ENCODE assay signal across 19 cellular contexts in the genomic region with DNA sequence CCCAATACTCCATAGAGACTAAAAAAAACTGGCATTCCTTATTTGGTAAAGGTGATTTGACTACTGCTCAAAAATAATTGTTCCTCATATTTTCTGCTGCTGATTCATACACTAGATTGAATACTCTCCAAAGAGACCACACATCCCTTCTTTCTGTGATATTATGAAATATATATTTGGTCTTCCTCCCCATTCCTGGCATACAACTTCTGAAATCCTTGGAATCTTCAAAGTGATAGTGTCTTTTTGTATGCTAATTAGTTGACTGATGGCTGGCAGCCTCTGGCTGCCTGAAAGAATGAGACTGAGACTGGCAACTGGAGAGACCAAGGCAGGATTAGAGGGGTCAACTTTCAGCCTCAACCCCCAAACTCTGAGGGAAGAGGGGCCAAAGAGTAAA.
A peak's percentile ranks its signal among the peaks of the same experiment; 100 is the strongest.
DNase-seq lines count a peak whose midpoint lies in the region; ATAC-seq and TF ChIP-seq lines count a peak whose summit lies in the region.
"Had no signal": no experiment of that assay in that cellular context is flagged by ENCODE, and none has a peak within 500 bp of the region (broad histone marks: within the 10 kb centered on the region; RNA-seq: fewer than 3 reads in every experiment).

No MANE protein-coding gene starts in this region.

- H3F3A ChIP-seq in SK-N-SH (replicated peaks; ENCODE audit: insufficient read depth) = peaks cover 36% of the 10 kb centered on the region

- H3K27me3 ChIP-seq in SK-N-SH (ENCODE audit: insufficient read depth) = no peaks in the 10 kb centered on the region
- H3K27me3 ChIP-seq: suprapubic skin, vagina had no signal

- H2AFZ ChIP-seq in SK-N-SH (ENCODE audit: low read depth) = no peak overlapping the region

- CTCF ChIA-PET in SK-N-SH (lab: Yijun Ruan, JAX) = no interaction called here

- TF ChIP-seq CTCF in natural killer cell (IDR thresholded peaks at IDR 0.05) = no peak
- no peak for TF ChIP-seq CTCF in SK-N-SH (IDR thresholded peaks at IDR 0.05)
- no peak for TF ChIP-seq CTCF in fibroblast of pulmonary artery (IDR thresholded peaks at IDR 0.05; ENCODE audit: low read length, missing control alignments)

- peaks cover 27% of the 10 kb centered on the region for H3K36me3 Mint-ChIP-seq in natural killer cell treated with Interleukin-12 subunit alpha and Interleukin-12 subunit beta and Interleukin-15 and Interleukin-18, amount 100 ng/mL, for 72 hours
- no peaks in the 10 kb centered on the region for H3K36me3 Mint-ChIP-seq in natural killer cell
- H3K36me3 Mint-ChIP-seq in T-helper 2 cell treated with Interferon-gamma antibody and Interleukin-4, amounts not matched to agents 5 μg/mL and 100 μg/mL, for 36 hours (ENCODE audit: low read depth) = peaks cover 17% of the 10 kb centered on the region
- H3K36me3 Mint-ChIP-seq: T-cell had no signal

- H3K9me3 Mint-ChIP-seq in natural killer cell treated with Interleukin-12 subunit alpha and Interleukin-12 subunit beta and Interleukin-15 and Interleukin-18, amount 100 ng/mL, for 72 hours = peaks cover 17% of the 10 kb centered on the region
- H3K9me3 Mint-ChIP-seq in natural killer cell = peaks cover 7 to 11% of the 10 kb centered on the region in 2 donors
- peaks cover 33% of the 10 kb centered on the region for H3K9me3 Mint-ChIP-seq in T-helper 2 cell treated with Interferon-gamma antibody and Interleukin-4, amounts not matched to agents 5 μg/mL and 100 μg/mL, for 36 hours

- peaks cover 13% of the 10 kb centered on the region for H3K79me2 ChIP-seq in SK-N-SH (ENCODE audit: insufficient read depth)

- peak overlapping the region in 1 of 2 experiments; percentile 94; a peak in 2 of 4 replicates for H3K27ac ChIP-seq in SK-N-SH (ENCODE audit: low read depth in 2 of 2, low read length in 1 of 2)
- H3K27ac ChIP-seq: suprapubic skin, vagina had no signal

- intact Hi-C loops in natural killer cell (cut with micrococcal nuclease) = no loop called here

- ATAC-seq in natural killer cell treated with Interleukin-12 subunit alpha and Interleukin-12 subunit beta and Interleukin-15 and Interleukin-18, amount 100 ng/mL, for 72 hours = no peak
- ATAC-seq in natural killer cell (no peak), GM18870 (IDR thresholded peaks at IDR 0.05; ENCODE audit: unreplicated experiment) (no peak)
- ATAC-seq: activated T-helper 17 cell treated with anti-CD3 and anti-CD28 coated beads, Interleukin-2, amount 50 U/mL, for 72 hours; T-cell had no signal

- TF ChIP-seq RAD21 in SK-N-SH (IDR thresholded peaks at IDR 0.05; ENCODE audit: low read length) = no peak

- peak overlapping the region; percentile 75 to 79 for H3K27ac Mint-ChIP-seq in natural killer cell treated with Interleukin-12 subunit alpha and Interleukin-12 subunit beta and Interleukin-15 and Interleukin-18, amount 100 ng/mL, for 72 hours
- no peak overlapping the region for H3K27ac Mint-ChIP-seq in natural killer cell
- H3K27ac Mint-ChIP-seq in T-helper 2 cell treated with Interferon-gamma antibody and Interleukin-4, amounts not matched to agents 5 μg/mL and 100 μg/mL, for 36 hours = no peak overlapping the region
- H3K27ac Mint-ChIP-seq: activated naive CD8-positive, alpha-beta T cell treated with anti-CD3 and anti-CD28 coated beads for 36 hours; activated T-helper 17 cell treated with anti-CD3 and anti-CD28 coated beads, Interleukin-2, amount 50 U/mL, for 72 hours; T-cell had no signal

- peaks cover 0 to 6% of the 10 kb centered on the region in 2 experiments for H3K36me3 ChIP-seq in SK-N-SH (replicated peaks in 1 of 2; ENCODE audit: control insufficient read depth in 1 of 2, insufficient read depth in 2 of 2, low read length in 1 of 2)
- H3K36me3 ChIP-seq: suprapubic skin, vagina had no signal

- peaks cover 2 to 19% of the 10 kb centered on the region in 2 experiments; a peak in 3 of 4 replicates for H3K4me1 ChIP-seq in SK-N-SH (ENCODE audit: control insufficient read depth in 1 of 2, insufficient read depth in 2 of 2, low read depth in 1 of 2, low read length in 1 of 2)
- H3K4me1 ChIP-seq: suprapubic skin had no signal

- no peak overlapping the region for H3K9ac ChIP-seq in SK-N-SH

- no peaks in the 10 kb centered on the region for H4K20me1 ChIP-seq in SK-N-SH (ENCODE audit: insufficient read depth)

- no peak overlapping the region for H3K4me2 ChIP-seq in SK-N-SH

- POLR2A ChIA-PET in SK-N-SH (lab: Yijun Ruan, JAX) = no interaction called here

- H3K9me2 ChIP-seq in SK-N-SH = no peaks in the 10 kb centered on the region

- no peaks in the 10 kb centered on the region for H3K9me3 ChIP-seq in SK-N-SH
- H3K9me3 ChIP-seq: suprapubic skin, vagina had no signal

- H3K27me3 Mint-ChIP-seq in natural killer cell treated with Interleukin-12 subunit alpha and Interleukin-12 subunit beta and Interleukin-15 and Interleukin-18, amount 100 ng/mL, for 72 hours = peaks cover 5 to 42% of the 10 kb centered on the region in 2 donors
- H3K27me3 Mint-ChIP-seq in natural killer cell (ENCODE audit: low read depth in 2 of 2) = peaks cover 0 to 3% of the 10 kb centered on the region in 2 donors
- no peaks in the 10 kb centered on the region for H3K27me3 Mint-ChIP-seq in T-helper 2 cell treated with Interferon-gamma antibody and Interleukin-4, amounts not matched to agents 5 μg/mL and 100 μg/mL, for 36 hours (ENCODE audit: low read depth)

- peaks cover 3 to 17% of the 10 kb centered on the region in 2 donors for H3K4me1 Mint-ChIP-seq in natural killer cell treated with Interleukin-12 subunit alpha and Interleukin-12 subunit beta and Interleukin-15 and Interleukin-18, amount 100 ng/mL, for 72 hours (ENCODE audit: low read depth in 2 of 2)
- no peaks in the 10 kb centered on the region for H3K4me1 Mint-ChIP-seq in natural killer cell
- peaks cover 21% of the 10 kb centered on the region for H3K4me1 Mint-ChIP-seq in T-helper 2 cell treated with Interferon-gamma antibody and Interleukin-4, amounts not matched to agents 5 μg/mL and 100 μg/mL, for 36 hours (ENCODE audit: low read depth)
- H3K4me1 Mint-ChIP-seq: activated naive CD8-positive, alpha-beta T cell treated with anti-CD3 and anti-CD28 coated beads for 36 hours; activated T-helper 17 cell treated with anti-CD3 and anti-CD28 coated beads, Interleukin-2, amount 50 U/mL, for 72 hours; T-cell had no signal

- no peak overlapping the region for H3K4me3 Mint-ChIP-seq in natural killer cell treated with Interleukin-12 subunit alpha and Interleukin-12 subunit beta and Interleukin-15 and Interleukin-18, amount 100 ng/mL, for 72 hours
- no peak overlapping the region for H3K4me3 Mint-ChIP-seq in natural killer cell
- no peak overlapping the region for H3K4me3 Mint-ChIP-seq in T-helper 2 cell treated with Interferon-gamma antibody and Interleukin-4, amounts not matched to agents 5 μg/mL and 100 μg/mL, for 36 hours
- H3K4me3 Mint-ChIP-seq: activated naive CD8-positive, alpha-beta T cell treated with anti-CD3 and anti-CD28 coated beads for 36 hours; activated T-helper 17 cell treated with anti-CD3 and anti-CD28 coated beads, Interleukin-2, amount 50 U/mL, for 72 hours; T-cell had no signal

- H3K4me3 ChIP-seq in SK-N-SH (ENCODE audit: low read depth in 2 of 2, low read length in 1 of 2) = no peak overlapping the region
- H3K4me3 ChIP-seq in fibroblast of pulmonary artery (replicated peaks; ENCODE audit: low read depth, low read length) = no peak overlapping the region
- H3K4me3 ChIP-seq: suprapubic skin, vagina had no signal

- no peak for TF ChIP-seq EP300 in SK-N-SH (IDR thresholded peaks at IDR 0.05; ENCODE audit: borderline replicate concordance in 1 of 2, low read depth in 1 of 2, low read length in 1 of 2)

- no peak for DNase-seq in natural killer cell treated with Interleukin-12 subunit alpha and Interleukin-12 subunit beta and Interleukin-15 and Interleukin-18, amount 100 ng/mL, for 72 hours (ENCODE audit: low spot score)
- DNase-seq in natural killer cell = no peak
- DNase-seq in SK-N-SH = no peak
- peak; percentile 63 for DNase-seq in fibroblast of pulmonary artery (ENCODE audit: low read depth)
- peak; percentile 13 for DNase-seq in stromal cell of bone marrow (ENCODE audit: low read depth)
- no peak for DNase-seq in T-helper 2 cell treated with Interferon-gamma antibody and Interleukin-4, amounts not matched to agents 5 μg/mL and 100 μg/mL, for 36 hours (ENCODE audit: low spot score)
- no peak for DNase-seq in NCI-H2227 treated with DMSO at 0.1 percent for 48 hours (lab: John Stamatoyannopoulos, UW)
- DNase-seq: 8988T; activated CD4-positive, alpha-beta T cell treated with anti-CD3 and anti-CD28 coated beads, Interleukin-2, amount 50 U/mL, for 1 hour; activated naive CD8-positive, alpha-beta T cell treated with anti-CD3 and anti-CD28 coated beads for 36 hours; C1 segment of cervical spinal cord; KBM-7; NCI-H2107; NCI-H526 treated with DMSO at 0.1 percent for 48 hours; T-cell had no signal

TF ChIP-seq in SK-N-SH, 30 proteins besides CTCF, POLR2A, EP300 and RAD21 (continues in another document):
- TF ChIP-seq FOSL2 (IDR thresholded peaks at IDR 0.05; ENCODE audit: borderline replicate concordance, low read depth) (peak; percentile 9; the same call in 1 of the 2 replicates), TCF12 (IDR thresholded peaks at IDR 0.05) (no peak), FOXM1 (IDR thresholded peaks at IDR 0.05; ENCODE audit: low read depth) (no peak), CHD2 (IDR thresholded peaks at IDR 0.05; ENCODE audit: low read length, partially characterized antibody) (no peak), NFIC (IDR thresholded peaks at IDR 0.05; ENCODE audit: borderline replicate concordance) (0 out of 2 replicates have a peak, but pooled peaks have one; percentile 7), MXI1 (IDR thresholded peaks at IDR 0.05; ENCODE audit: low read depth, low read length) (no peak), RCOR1 (IDR thresholded peaks at IDR 0.05; ENCODE audit: low read length) (no peak), GATA2 (CRISPR knock-in tag; IDR thresholded peaks at IDR 0.05) (no peak), ELF1 (IDR thresholded peaks at IDR 0.05) (no peak), GABPA (IDR thresholded peaks at IDR 0.05; ENCODE audit: low read depth) (no peak), JUND (IDR thresholded peaks at IDR 0.05) (no peak), SMC3 (IDR thresholded peaks at IDR 0.05; ENCODE audit: low read depth, low read length) (no peak), TEAD4 (IDR thresholded peaks at IDR 0.05; ENCODE audit: borderline replicate concordance, insufficient read depth) (no peak), RXRA (IDR thresholded peaks at IDR 0.05; ENCODE audit: borderline replicate concordance, low read depth) (no peak)
- TF ChIP-seq, protein P1, sequence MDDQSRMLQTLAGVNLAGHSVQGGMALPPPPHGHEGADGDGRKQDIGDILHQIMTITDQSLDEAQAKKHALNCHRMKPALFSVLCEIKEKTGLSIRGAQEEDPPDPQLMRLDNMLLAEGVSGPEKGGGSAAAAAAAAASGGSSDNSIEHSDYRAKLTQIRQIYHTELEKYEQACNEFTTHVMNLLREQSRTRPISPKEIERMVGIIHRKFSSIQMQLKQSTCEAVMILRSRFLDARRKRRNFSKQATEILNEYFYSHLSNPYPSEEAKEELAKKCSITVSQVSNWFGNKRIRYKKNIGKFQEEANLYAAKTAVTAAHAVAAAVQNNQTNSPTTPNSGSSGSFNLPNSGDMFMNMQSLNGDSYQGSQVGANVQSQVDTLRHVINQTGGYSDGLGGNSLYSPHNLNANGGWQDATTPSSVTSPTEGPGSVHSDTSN (IDR thresholded peaks at IDR 0.05) = peak; percentile 21

Comparison
In these comparisons a context has a peak if more than half of its experiments do, and no peak if none do; other contexts are left out.
1. H3K27ac Mint-ChIP-seq: peak in natural killer cell treated with Interleukin-12 subunit alpha and Interleukin-12 subunit beta and Interleukin-15 and Interleukin-18, amount 100 ng/mL, for 72 hours (2 of 2); none in natural killer cell (0 of 2) and T-helper 2 cell treated with Interferon-gamma antibody and Interleukin-4, amounts not matched to agents 5 μg/mL and 100 μg/mL, for 36 hours (single experiment).
2. DNase-seq: peak in fibroblast of pulmonary artery (single experiment) and stromal cell of bone marrow (single experiment); none in natural killer cell treated with Interleukin-12 subunit alpha and Interleukin-12 subunit beta and Interleukin-15 and Interleukin-18, amount 100 ng/mL, for 72 hours (single experiment), natural killer cell (single experiment), SK-N-SH (single experiment), T-helper 2 cell treated with Interferon-gamma antibody and Interleukin-4, amounts not matched to agents 5 μg/mL and 100 μg/mL, for 36 hours (single experiment) and NCI-H2227 treated with DMSO at 0.1 percent for 48 hours (single experiment).